ENCODE assay signal across 9 cellular contexts in the genomic region with DNA sequence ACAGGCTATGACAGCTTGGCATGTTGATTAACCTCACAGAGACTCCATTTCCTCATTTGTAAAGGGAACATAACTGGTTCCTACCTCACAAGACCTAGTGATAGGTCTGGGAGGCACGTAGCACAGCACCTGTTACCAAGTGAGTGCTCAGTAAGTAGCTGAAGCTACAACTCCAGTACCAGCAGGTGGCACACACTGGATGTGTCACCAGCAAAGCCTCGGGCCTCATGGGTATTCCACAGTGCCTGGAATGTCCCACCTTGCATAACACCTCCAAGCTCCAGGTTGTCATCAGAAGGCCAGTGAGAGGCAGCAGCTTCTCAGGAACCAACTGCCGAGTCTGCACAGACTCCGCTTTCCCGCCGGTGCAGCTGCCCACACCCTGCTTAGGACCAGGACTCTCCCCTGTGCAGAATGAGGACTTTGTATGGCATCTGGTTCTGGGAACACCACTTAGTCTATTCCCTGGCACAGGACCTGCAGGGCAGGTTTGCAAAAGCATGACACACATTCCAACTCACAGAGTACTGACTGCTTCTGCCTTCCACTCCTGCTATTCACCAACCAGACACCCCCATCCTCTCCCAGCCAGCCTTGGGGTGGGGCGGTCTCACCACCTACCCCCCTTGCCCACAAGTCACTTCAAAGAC. TPM values are rescaled to one million over a fixed set of nuclear protein-coding genes. Genes with fewer than 3 reads are reported as not detected.
DNase-seq lines count a peak whose midpoint lies in the region; ATAC-seq and TF ChIP-seq lines count a peak whose summit lies in the region.
"Had no signal": no experiment of that assay in that cellular context is flagged by ENCODE, and none has a peak within 500 bp of the region (broad histone marks: within the 10 kb centered on the region; RNA-seq: fewer than 3 reads in every experiment).

No MANE protein-coding gene starts in this region.

- H3K27me3 Mint-ChIP-seq in T-helper 17 cell, result no peaks in the 10 kb centered on the region

- no peaks in the 10 kb centered on the region for H3K9me3 ChIP-seq in T-helper 17 cell (ENCODE audit: control insufficient read depth, low read length, poor library complexity, severe bottlenecking)

- TF ChIP-seq CTCF in omental fat pad (IDR thresholded peaks at IDR 0.05), result no peak

- no peak overlapping the region for H3K27ac Mint-ChIP-seq in T-helper 17 cell

- ATAC-seq in GM18868 (IDR thresholded peaks at IDR 0.05; ENCODE audit: unreplicated experiment) (peak; percentile 43), T-helper 17 cell (no peak), omental fat pad (ENCODE audit: low FRiP score) (no peak)

- peak overlapping the region; percentile 21 for H3K4me3 Mint-ChIP-seq in T-helper 17 cell

- no peaks in the 10 kb centered on the region for H3K36me3 Mint-ChIP-seq in T-helper 17 cell (ENCODE audit: low read depth)

- DNase-seq in CD1c-positive myeloid dendritic cell (ENCODE audit: extremely low spot score), result peak; percentile 54
- no peak for DNase-seq in T-helper 17 cell
- peak; percentile 87 for DNase-seq in kidney tubule cell (ENCODE audit: low spot score)
- no peak for DNase-seq in stimulated activated CD8-positive, alpha-beta memory T cell treated with anti-CD3 and anti-CD28 coated beads, Interleukin-4, amount 100 ng/mL, for 48 hours
- no peak for DNase-seq in omental fat pad (ENCODE audit: low spot score)
- no peak for DNase-seq in middle frontal gyrus (ENCODE audit: extremely low spot score, low spot score)
- DNase-seq in superior temporal gyrus (ENCODE audit: extremely low spot score), result no peak
- DNase-seq: head of caudate nucleus had no signal

- peaks cover 37% of the 10 kb centered on the region for H3K4me1 Mint-ChIP-seq in T-helper 17 cell

RNA-seq across cellular contexts. Expression of a gene that starts 4.2 kb away (rescaled TPM):
- total RNA-seq in T-helper 17 cell (1 to 10 TPM; 1.8 to 4.5 TPM), omental fat pad (1 to 10 TPM; 2.8 to 10.0 (median 6.3) TPM)

Comparison
In these comparisons a context has a peak if more than half of its experiments do, and no peak if none do; other contexts are left out.
1. DNase-seq: peak in CD1c-positive myeloid dendritic cell (single experiment) and kidney tubule cell (single experiment); none in T-helper 17 cell (0 of 3), stimulated activated CD8-positive, alpha-beta memory T cell treated with anti-CD3 and anti-CD28 coated beads, Interleukin-4, amount 100 ng/mL, for 48 hours (single experiment), omental fat pad (single experiment), middle frontal gyrus (single experiment) and superior temporal gyrus (single experiment).